Comparison of ENCODE assay signal across 23 cellular contexts in the genomic region with DNA sequence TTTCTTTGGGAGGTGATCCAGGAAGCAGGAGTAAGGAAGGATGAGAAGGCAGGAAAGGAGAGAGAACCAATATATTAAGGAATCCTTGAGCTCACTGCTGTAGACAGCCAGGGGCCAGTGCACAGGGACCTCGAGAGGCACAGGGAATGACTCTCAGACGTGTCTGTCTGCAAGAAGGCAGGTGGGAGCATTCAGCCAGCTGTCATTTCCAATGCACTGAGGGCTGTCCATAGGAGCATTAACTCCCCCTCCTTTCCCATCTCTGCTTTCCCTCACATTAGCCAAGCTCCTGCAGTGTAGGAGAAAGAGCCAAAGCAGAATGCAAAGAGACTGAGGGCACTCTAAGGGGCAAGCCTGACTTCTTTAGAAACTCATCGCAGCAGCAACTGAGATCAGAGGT.
"Had no signal": no experiment of that assay in that cellular context is flagged by ENCODE, and none has a peak within 500 bp of the region (broad histone marks: within the 10 kb centered on the region; RNA-seq: fewer than 3 reads in every experiment).

No MANE protein-coding gene starts in this region.

- DNase-seq: activated CD4-positive, alpha-beta T cell treated with anti-CD3 and anti-CD28 coated beads for 48 hours; activated CD4-positive, alpha-beta T cell treated with anti-CD3 and anti-CD28 coated beads, Interleukin-2, amount 50 U/mL, for 4 hours; activated CD4-positive, CD25-positive, alpha-beta regulatory T cell treated with anti-CD3 and anti-CD28 coated beads, Interleukin-2, amount 50 U/mL, for 72 hours; activated CD8-positive, alpha-beta memory T cell treated with anti-CD3 and anti-CD28 coated beads, Interleukin-2, amount 50 U/mL, for 48 hours; activated CD8-positive, alpha-beta T cell treated with anti-CD3 and anti-CD28 coated beads, Interleukin-2, amount 10 ng/mL, durations not matched to agents 7 days and 5 days; activated naive CD4-positive, alpha-beta T cell treated with anti-CD3 and anti-CD28 coated beads, Interleukin-2, amount 50 U/mL, for 16 hours; activated naive CD8-positive, alpha-beta T cell treated with anti-CD3 and anti-CD28 coated beads, Interleukin-2, amount 10 ng/mL, durations not matched to agents 7 days and 5 days; activated T-cell treated with anti-CD3 and anti-CD28 coated beads, Interleukin-2, amount 50 U/mL, for 1 hour; adrenal gland; anterior cingulate cortex; caudate nucleus; Kasumi-1; NCI-H1105 treated with DMSO at 0.1 percent for 48 hours; NCI-H1436 treated with DMSO at 0.1 percent for 48 hours; NCI-H187; NCI-H2081; NCI-H510A treated with DMSO at 0.1 percent for 48 hours; Peyer's patch; Right ventricle myocardium superior had no signal

- H3K27ac ChIP-seq: adrenal gland, breast epithelium, Peyer's patch, RWPE1, SJSA1 had no signal

- H3K36me3 ChIP-seq: adrenal gland, breast epithelium, Peyer's patch, SJSA1 had no signal

- H3K9me3 ChIP-seq: adrenal gland, Peyer's patch had no signal

- H3K27me3 ChIP-seq: adrenal gland, breast epithelium, Peyer's patch, SJSA1 had no signal

- H3K4me3 ChIP-seq: adrenal gland, breast epithelium, K562, Peyer's patch, SJSA1 had no signal

- H3K4me1 ChIP-seq: adrenal gland, breast epithelium, Peyer's patch, SJSA1 had no signal
